17 cellular contexts compared by ENCODE assay signal in the genomic region with DNA sequence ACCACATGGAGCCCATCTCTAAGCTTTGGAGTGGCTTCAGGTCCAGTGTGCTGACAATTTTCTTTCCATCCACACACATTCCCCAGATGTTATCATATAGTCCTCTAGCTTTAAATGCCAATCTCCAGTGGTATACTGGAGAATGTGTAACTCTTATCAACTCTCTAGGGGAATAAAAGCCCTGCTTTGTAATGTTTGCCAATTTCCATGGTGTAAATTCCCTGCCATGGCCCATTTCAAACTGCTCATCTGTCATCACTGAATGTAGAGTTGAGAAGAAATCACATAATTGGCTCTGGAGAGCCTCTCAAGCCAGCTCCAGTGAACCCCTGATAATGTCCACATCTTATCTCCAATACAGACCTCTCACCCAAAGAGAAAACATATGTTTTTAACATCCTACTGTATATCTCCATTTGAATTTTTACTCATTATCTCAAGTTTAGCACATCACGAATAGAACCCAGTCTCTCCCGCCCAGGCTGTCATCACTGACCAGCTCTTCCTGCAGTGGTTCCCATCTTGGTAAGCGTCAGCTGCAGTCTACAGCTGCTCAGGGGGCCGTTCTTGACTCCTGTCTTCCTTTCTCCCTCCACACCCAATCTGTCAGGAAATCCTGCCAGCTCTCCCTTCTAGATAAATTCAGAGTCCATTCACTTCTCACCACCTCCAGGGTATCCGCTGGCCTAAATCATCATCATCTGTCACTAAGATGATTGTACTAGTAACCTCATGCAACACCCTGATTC.
DNase-seq lines count a peak whose midpoint lies in the region; ATAC-seq, FAIRE-seq and TF ChIP-seq lines count a peak whose summit lies in the region.
"Had no signal": no experiment of that assay in that cellular context is flagged by ENCODE, and none has a peak within 500 bp of the region (broad histone marks: within the 10 kb centered on the region; RNA-seq: fewer than 3 reads in every experiment).

No MANE protein-coding gene starts in this region.

- DNase-seq in Right ventricle myocardium superior = no peak
- DNase-seq in cardiac septum (ENCODE audit: low spot score) = no peak
- DNase-seq in GM12878 (ENCODE audit: low read depth, low spot score) = no peak
- DNase-seq in left ventricle myocardium inferior = no peak
- no peak for DNase-seq in NCI-H2227 treated with DMSO at 0.1 percent for 48 hours (lab: John Stamatoyannopoulos, UW)
- DNase-seq in NCI-H2171 (lab: John Stamatoyannopoulos, UW) = no peak
- DNase-seq in foreskin fibroblast = no peak
- DNase-seq: 8988T; AML-193; Caco-2; CD8-positive, alpha-beta memory T cell; DND-41; GF-D8; HFFc6 had no signal

- ATAC-seq in Right ventricle myocardium superior (ENCODE audit: poor library complexity) = peak; percentile 29
- ATAC-seq in GM12878 = no peak

- TF ChIP-seq CTCF in GM12878 (IDR thresholded peaks at IDR 0.05 in 2 of 3, conservative IDR thresholded peaks at IDR 0.05 in 1 of 3; ENCODE audit: control insufficient read depth in 2 of 3, extremely low read depth in 1 of 3, insufficient read depth in 1 of 3, low read depth in 3 of 3, low read length in 3 of 3) = no peak
- TF ChIP-seq CTCF in left ventricle myocardium inferior (IDR thresholded peaks at IDR 0.05; ENCODE audit: borderline replicate concordance) = no peak
- TF ChIP-seq CTCF in foreskin fibroblast (IDR thresholded peaks at IDR 0.05; ENCODE audit: low read depth, low read length) = no peak

- no peaks in the 10 kb centered on the region for H4K20me1 ChIP-seq in GM12878 (ENCODE audit: control insufficient read depth, insufficient read depth)
- H4K20me1 ChIP-seq: BLaER1 had no signal

- FAIRE-seq in GM12878 (lab: Jason Lieb, UNC) = no peak
- FAIRE-seq: H1 had no signal

- H3K4me3 ChIP-seq in GM12878 = no peak overlapping the region
- no peak overlapping the region for H3K4me3 ChIP-seq in left ventricle myocardium inferior
- H3K4me3 ChIP-seq in foreskin fibroblast (ENCODE audit: low read depth in 1 of 2, low read length in 2 of 2) = no peak overlapping the region
- H3K4me3 ChIP-seq: BLaER1, HAP-1 had no signal

- H3K9ac ChIP-seq in GM12878 (ENCODE audit: control insufficient read depth, insufficient read depth, low read length) = no peak overlapping the region
- H3K9ac ChIP-seq: BLaER1 had no signal

- SMC1A ChIA-PET in GM12878 (lab: Charles Lee; ENCODE audit: uncharacterized antibody, unreplicated experiment) = interaction anchor here (1.1 to 1.6 kb wide), 6 partner anchors 9 to 211 kb away, joined by 3 to 5 read pairs (median 4); no protein-coding TSS in a partner anchor

- RAD21 ChIA-PET in GM12878 (lab: Charles Lee; ENCODE audit: unreplicated experiment) = interaction anchor here (0.7 to 1.2 kb wide), 2 partner anchors 10 to 84 kb away, joined by 4 read pairs; no protein-coding TSS in a partner anchor

- H3K79me2 ChIP-seq in GM12878 (ENCODE audit: control insufficient read depth, insufficient read depth, low read length) = peaks cover 16% of the 10 kb centered on the region

- H3K4me2 ChIP-seq in GM12878 (ENCODE audit: control insufficient read depth, insufficient read depth) = no peak overlapping the region
- H3K4me2 ChIP-seq: BLaER1 had no signal

- POLR2A ChIA-PET in GM12878 (lab: Charles Lee) = no interaction called here

- no peak for TF ChIP-seq EP300 in GM12878 (IDR thresholded peaks at IDR 0.05; ENCODE audit: borderline replicate concordance in 1 of 2, control insufficient read depth in 1 of 2, low read depth in 2 of 2, low read length in 2 of 2)

- H3K27me3 ChIP-seq in GM12878 (replicated peaks in 1 of 2; ENCODE audit: control insufficient read depth in 2 of 2, insufficient read depth in 2 of 2, low read length in 1 of 2) = no peaks in the 10 kb centered on the region
- H3K27me3 ChIP-seq in left ventricle myocardium inferior (ENCODE audit: low read depth) = no peaks in the 10 kb centered on the region
- H3K27me3 ChIP-seq: BLaER1 had no signal

- no peak for TF ChIP-seq POLR2A in GM12878 (IDR thresholded peaks at IDR 0.05; ENCODE audit: low read depth, low read length)

- CTCF ChIA-PET in GM12878 (lab: Yijun Ruan, JAX) = interaction anchor here (1.0 to 1.3 kb wide), 2 partner anchors 9 to 210 kb away, joined by 3 read pairs; no protein-coding TSS in a partner anchor

- TF ChIP-seq RAD21 in GM12878 (IDR thresholded peaks at IDR 0.05; ENCODE audit: insufficient read depth, low read depth, low read length) = no peak

- peaks cover 5% of the 10 kb centered on the region; the same call in 2 of the 3 replicates for H3K9me3 ChIP-seq in GM12878 (replicated peaks; ENCODE audit: control insufficient read depth, insufficient read depth, low read length)
- no peaks in the 10 kb centered on the region for H3K9me3 ChIP-seq in left ventricle myocardium inferior (replicated peaks)
- H3K9me3 ChIP-seq: Caco-2, HAP-1 had no signal

- H3K4me1 ChIP-seq in GM12878 (ENCODE audit: control insufficient read depth, insufficient read depth, low read length) = no peaks in the 10 kb centered on the region
- H3K4me1 ChIP-seq in left ventricle myocardium inferior = peaks cover 27% of the 10 kb centered on the region
- H3K4me1 ChIP-seq: Caco-2, HAP-1 had no signal

- 21% methylated on average over 5 of the region's 5 CpGs for whole genome bisulfite sequencing in GM12878 (ENCODE audit: insufficient coverage, insufficient replicate concordance, low lambda C conversion rate, missing lambda C conversion rate)

- H2AFZ ChIP-seq in GM12878 (ENCODE audit: control insufficient read depth, low read depth, low read length) = no peak overlapping the region

- H3K36me3 ChIP-seq in GM12878 (ENCODE audit: control insufficient read depth in 2 of 2, insufficient read depth in 2 of 2, low read length in 1 of 2) = peaks cover 0 to 3% of the 10 kb centered on the region in 2 experiments; a peak in 2 of 4 replicates
- no peaks in the 10 kb centered on the region for H3K36me3 ChIP-seq in left ventricle myocardium inferior
- H3K36me3 ChIP-seq: BLaER1, HAP-1 had no signal

- TSS peak; percentile 6 for BruUV-seq in GM12878 (replicated peaks; lab: Mats Ljungman, UMichigan)

- intact Hi-C loops in Right ventricle myocardium superior (cut with DNase I) = loop anchor here (10.0 kb wide), 1 partner anchor 203 kb away; no protein-coding TSS in a partner anchor
- intact Hi-C loops in cardiac septum (cut with DNase I) = no loop called here
- intact Hi-C loops in GM12878 (cut with micrococcal nuclease; ENCODE audit: unreplicated experiment) = no loop called here
- intact Hi-C loops in left ventricle myocardium inferior (cut with micrococcal nuclease) = no loop called here

- H3K27ac ChIP-seq in GM12878 (ENCODE audit: control insufficient read depth, insufficient read depth) (no peak overlapping the region), left ventricle myocardium inferior (replicated peaks) (peak overlapping the region; percentile 25)
- H3K27ac ChIP-seq: BLaER1 had no signal

- in situ Hi-C loops in GM12878 (cut with MboI) = no loop called here

TF ChIP-seq in GM12878, 131 proteins besides CTCF, POLR2A, EP300 and RAD21:
- TF ChIP-seq IRF4 (IDR thresholded peaks at IDR 0.05; ENCODE audit: low read depth, low read length) (no peak), ZNF384 (IDR thresholded peaks at IDR 0.05; ENCODE audit: borderline replicate concordance, low read depth, low read length) (no peak), RCOR1 (conservative IDR thresholded peaks at IDR 0.05; ENCODE audit: low read depth, low read length) (no peak), YBX1 (IDR thresholded peaks at IDR 0.05) (no peak), JUNB (IDR thresholded peaks at IDR 0.05) (no peak), IKZF2 (IDR thresholded peaks at IDR 0.05) (no peak), RFX5 (IDR thresholded peaks at IDR 0.05; ENCODE audit: low read depth, low read length) (no peak), HDGF (IDR thresholded peaks at IDR 0.05) (no peak), DPF2 (IDR thresholded peaks at IDR 0.05) (no peak), EED (IDR thresholded peaks at IDR 0.05; ENCODE audit: low read depth) (no peak)
- TF ChIP-seq, protein P1, sequence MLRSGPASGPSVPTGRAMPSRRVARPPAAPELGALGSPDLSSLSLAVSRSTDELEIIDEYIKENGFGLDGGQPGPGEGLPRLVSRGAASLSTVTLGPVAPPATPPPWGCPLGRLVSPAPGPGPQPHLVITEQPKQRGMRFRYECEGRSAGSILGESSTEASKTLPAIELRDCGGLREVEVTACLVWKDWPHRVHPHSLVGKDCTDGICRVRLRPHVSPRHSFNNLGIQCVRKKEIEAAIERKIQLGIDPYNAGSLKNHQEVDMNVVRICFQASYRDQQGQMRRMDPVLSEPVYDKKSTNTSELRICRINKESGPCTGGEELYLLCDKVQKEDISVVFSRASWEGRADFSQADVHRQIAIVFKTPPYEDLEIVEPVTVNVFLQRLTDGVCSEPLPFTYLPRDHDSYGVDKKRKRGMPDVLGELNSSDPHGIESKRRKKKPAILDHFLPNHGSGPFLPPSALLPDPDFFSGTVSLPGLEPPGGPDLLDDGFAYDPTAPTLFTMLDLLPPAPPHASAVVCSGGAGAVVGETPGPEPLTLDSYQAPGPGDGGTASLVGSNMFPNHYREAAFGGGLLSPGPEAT (IDR thresholded peaks at IDR 0.05; ENCODE audit: low read depth) = no peak
- TF ChIP-seq, protein P2, sequence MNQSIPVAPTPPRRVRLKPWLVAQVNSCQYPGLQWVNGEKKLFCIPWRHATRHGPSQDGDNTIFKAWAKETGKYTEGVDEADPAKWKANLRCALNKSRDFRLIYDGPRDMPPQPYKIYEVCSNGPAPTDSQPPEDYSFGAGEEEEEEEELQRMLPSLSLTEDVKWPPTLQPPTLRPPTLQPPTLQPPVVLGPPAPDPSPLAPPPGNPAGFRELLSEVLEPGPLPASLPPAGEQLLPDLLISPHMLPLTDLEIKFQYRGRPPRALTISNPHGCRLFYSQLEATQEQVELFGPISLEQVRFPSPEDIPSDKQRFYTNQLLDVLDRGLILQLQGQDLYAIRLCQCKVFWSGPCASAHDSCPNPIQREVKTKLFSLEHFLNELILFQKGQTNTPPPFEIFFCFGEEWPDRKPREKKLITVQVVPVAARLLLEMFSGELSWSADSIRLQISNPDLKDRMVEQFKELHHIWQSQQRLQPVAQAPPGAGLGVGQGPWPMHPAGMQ (IDR thresholded peaks at IDR 0.05; ENCODE audit: borderline replicate concordance) = no peak
